In the genomic region with DNA sequence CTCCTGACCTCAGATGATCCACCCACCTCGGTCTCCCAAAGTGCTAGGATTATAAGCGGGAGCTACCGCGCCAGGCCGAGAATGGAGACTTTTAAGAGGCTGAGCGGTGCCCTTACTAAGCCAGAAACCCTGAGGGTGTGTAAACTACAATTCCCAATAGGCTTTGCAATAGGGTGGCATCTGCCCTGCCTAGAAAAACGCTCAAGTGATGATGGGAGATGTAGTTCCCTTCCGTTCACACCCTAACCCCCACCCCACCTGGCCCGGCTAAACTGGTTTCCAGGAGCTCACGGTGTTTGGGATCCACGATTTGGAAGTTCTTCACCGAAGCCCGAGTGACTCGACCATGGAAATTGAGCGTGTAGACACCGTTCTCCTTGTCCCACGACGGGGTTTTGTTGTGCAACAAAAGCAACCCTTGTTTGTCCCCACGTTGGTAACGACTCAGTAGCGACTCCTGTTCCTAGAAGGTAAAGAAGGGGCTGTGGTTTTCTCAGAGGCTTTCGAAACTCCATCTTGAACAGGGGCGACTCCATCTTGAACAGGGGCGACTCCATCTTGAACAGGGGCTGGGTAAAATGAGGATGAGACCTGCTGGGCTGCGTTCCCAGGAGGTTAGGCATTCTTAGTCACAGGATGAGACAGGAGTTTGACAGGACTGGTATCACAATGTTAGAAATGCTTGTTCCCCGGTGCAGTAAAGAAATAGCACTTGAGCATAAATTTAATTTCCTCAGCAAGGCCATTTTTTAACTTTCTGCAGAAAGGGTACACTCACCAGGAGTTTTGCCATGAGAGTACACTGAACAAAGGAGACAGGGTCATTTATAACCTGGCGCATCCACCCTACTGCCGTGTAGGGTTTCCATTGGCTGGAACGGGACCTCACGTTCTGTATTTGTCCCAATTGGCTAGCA, we compare ENCODE assay signal across 1 cellular context.
TF ChIP-seq lines count a peak whose summit lies in the region.

No MANE protein-coding gene starts in this region.

TF ChIP-seq in WTC11, 78 proteins besides CTCF, POLR2A, EP300 and RAD21 (continued from another document):
- TF ChIP-seq, protein P1, sequence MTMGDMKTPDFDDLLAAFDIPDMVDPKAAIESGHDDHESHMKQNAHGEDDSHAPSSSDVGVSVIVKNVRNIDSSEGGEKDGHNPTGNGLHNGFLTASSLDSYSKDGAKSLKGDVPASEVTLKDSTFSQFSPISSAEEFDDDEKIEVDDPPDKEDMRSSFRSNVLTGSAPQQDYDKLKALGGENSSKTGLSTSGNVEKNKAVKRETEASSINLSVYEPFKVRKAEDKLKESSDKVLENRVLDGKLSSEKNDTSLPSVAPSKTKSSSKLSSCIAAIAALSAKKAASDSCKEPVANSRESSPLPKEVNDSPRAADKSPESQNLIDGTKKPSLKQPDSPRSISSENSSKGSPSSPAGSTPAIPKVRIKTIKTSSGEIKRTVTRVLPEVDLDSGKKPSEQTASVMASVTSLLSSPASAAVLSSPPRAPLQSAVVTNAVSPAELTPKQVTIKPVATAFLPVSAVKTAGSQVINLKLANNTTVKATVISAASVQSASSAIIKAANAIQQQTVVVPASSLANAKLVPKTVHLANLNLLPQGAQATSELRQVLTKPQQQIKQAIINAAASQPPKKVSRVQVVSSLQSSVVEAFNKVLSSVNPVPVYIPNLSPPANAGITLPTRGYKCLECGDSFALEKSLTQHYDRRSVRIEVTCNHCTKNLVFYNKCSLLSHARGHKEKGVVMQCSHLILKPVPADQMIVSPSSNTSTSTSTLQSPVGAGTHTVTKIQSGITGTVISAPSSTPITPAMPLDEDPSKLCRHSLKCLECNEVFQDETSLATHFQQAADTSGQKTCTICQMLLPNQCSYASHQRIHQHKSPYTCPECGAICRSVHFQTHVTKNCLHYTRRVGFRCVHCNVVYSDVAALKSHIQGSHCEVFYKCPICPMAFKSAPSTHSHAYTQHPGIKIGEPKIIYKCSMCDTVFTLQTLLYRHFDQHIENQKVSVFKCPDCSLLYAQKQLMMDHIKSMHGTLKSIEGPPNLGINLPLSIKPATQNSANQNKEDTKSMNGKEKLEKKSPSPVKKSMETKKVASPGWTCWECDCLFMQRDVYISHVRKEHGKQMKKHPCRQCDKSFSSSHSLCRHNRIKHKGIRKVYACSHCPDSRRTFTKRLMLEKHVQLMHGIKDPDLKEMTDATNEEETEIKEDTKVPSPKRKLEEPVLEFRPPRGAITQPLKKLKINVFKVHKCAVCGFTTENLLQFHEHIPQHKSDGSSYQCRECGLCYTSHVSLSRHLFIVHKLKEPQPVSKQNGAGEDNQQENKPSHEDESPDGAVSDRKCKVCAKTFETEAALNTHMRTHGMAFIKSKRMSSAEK (CRISPR knock-in tag; IDR thresholded peaks at IDR 0.05; ENCODE audit: borderline replicate concordance) = peak; percentile 97
- TF ChIP-seq ZNF416 (CRISPR knock-in tag; IDR thresholded peaks at IDR 0.05) (peak; percentile 80; the same call in 1 of the 2 replicates), ZNF396 (CRISPR knock-in tag; IDR thresholded peaks at IDR 0.05; ENCODE audit: borderline replicate concordance) (peak; percentile 99), SMAD3 (CRISPR knock-in tag; IDR thresholded peaks at IDR 0.05; ENCODE audit: borderline replicate concordance) (no peak), RELA (CRISPR knock-in tag; IDR thresholded peaks at IDR 0.05; ENCODE audit: borderline replicate concordance) (no peak), PRRX2 (CRISPR knock-in tag; IDR thresholded peaks at IDR 0.05) (peak; percentile 96), OVOL2 (CRISPR knock-in tag; IDR thresholded peaks at IDR 0.05; ENCODE audit: borderline replicate concordance) (no peak), EMX1 (CRISPR knock-in tag; IDR thresholded peaks at IDR 0.05) (peak; percentile 94), ZNF423 (CRISPR knock-in tag; IDR thresholded peaks at IDR 0.05) (peak; percentile 67), JAZF1 (CRISPR knock-in tag; IDR thresholded peaks at IDR 0.05) (no peak), TP53 (CRISPR knock-in tag; IDR thresholded peaks at IDR 0.05) (no peak), MXD4 (CRISPR knock-in tag; IDR thresholded peaks at IDR 0.05; ENCODE audit: borderline replicate concordance) (peak; percentile 98)
- TF ChIP-seq, protein P2, sequence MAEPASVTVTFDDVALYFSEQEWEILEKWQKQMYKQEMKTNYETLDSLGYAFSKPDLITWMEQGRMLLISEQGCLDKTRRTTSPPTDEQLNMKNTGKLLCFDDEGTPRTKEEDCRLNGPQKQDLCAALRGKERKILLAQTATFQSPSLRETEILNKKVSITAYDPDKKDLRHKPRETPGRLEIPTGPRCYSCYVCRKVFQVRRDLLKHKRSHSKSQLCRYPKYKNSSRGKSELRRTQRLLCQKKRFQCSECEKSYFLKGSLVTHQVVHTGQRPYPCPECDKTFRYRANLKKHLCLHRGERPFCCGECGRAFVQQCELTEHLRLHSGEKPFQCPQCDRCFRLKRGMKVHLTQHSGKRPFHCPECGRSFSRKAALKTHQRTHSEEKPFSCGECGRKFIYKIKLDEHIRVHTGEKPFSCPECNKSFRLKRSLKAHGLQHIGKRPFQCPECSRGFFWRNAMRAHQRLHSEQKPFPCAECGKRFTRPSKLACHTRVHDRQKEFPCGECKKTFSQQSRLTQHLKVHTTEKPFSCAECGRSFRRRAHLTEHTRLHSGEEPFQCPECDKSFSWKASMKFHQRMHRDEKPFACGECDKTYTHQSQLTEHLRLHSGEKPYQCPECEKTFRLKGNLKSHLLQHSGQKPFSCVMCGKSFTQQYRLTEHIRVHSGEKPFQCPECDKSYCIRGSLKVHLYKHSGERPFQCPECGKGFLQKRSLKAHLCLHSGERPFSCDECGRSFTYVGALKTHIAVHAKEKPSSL (CRISPR knock-in tag; conservative IDR thresholded peaks at IDR 0.05) = peak; percentile 85
- TF ChIP-seq, protein P3, sequence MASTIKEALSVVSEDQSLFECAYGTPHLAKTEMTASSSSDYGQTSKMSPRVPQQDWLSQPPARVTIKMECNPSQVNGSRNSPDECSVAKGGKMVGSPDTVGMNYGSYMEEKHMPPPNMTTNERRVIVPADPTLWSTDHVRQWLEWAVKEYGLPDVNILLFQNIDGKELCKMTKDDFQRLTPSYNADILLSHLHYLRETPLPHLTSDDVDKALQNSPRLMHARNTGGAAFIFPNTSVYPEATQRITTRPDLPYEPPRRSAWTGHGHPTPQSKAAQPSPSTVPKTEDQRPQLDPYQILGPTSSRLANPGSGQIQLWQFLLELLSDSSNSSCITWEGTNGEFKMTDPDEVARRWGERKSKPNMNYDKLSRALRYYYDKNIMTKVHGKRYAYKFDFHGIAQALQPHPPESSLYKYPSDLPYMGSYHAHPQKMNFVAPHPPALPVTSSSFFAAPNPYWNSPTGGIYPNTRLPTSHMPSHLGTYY (CRISPR knock-in tag; IDR thresholded peaks at IDR 0.05) = peak; percentile 96
- TF ChIP-seq, protein P4, sequence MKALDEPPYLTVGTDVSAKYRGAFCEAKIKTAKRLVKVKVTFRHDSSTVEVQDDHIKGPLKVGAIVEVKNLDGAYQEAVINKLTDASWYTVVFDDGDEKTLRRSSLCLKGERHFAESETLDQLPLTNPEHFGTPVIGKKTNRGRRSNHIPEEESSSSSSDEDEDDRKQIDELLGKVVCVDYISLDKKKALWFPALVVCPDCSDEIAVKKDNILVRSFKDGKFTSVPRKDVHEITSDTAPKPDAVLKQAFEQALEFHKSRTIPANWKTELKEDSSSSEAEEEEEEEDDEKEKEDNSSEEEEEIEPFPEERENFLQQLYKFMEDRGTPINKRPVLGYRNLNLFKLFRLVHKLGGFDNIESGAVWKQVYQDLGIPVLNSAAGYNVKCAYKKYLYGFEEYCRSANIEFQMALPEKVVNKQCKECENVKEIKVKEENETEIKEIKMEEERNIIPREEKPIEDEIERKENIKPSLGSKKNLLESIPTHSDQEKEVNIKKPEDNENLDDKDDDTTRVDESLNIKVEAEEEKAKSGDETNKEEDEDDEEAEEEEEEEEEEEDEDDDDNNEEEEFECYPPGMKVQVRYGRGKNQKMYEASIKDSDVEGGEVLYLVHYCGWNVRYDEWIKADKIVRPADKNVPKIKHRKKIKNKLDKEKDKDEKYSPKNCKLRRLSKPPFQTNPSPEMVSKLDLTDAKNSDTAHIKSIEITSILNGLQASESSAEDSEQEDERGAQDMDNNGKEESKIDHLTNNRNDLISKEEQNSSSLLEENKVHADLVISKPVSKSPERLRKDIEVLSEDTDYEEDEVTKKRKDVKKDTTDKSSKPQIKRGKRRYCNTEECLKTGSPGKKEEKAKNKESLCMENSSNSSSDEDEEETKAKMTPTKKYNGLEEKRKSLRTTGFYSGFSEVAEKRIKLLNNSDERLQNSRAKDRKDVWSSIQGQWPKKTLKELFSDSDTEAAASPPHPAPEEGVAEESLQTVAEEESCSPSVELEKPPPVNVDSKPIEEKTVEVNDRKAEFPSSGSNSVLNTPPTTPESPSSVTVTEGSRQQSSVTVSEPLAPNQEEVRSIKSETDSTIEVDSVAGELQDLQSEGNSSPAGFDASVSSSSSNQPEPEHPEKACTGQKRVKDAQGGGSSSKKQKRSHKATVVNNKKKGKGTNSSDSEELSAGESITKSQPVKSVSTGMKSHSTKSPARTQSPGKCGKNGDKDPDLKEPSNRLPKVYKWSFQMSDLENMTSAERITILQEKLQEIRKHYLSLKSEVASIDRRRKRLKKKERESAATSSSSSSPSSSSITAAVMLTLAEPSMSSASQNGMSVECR (CRISPR knock-in tag; IDR thresholded peaks at IDR 0.05; ENCODE audit: borderline replicate concordance) = no peak
